ENCODE assay signal across 10 cellular contexts in the genomic region with DNA sequence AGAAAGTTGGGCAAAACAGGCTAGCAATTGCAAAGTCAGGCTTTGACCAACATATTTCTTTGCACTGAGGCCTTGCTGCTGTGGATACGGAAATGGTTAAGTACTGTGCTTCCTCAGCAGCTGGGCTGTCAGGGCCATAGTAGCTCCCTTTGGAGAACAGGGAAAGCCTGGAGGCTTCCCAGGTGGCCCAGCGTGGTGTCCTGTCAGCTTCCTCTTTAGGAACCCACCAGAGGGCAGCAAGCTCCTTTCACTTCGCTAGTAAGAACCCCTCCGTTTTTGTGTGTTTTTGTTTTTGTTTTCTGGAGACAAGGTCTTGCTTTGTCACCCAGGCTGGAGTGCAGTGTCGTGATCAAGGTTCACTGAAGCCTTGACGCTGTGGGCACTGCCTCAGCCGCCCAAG. TPM values are rescaled to one million over a fixed set of nuclear protein-coding genes. Genes with fewer than 3 reads are reported as not detected.
DNase-seq lines count a peak whose midpoint lies in the region; ATAC-seq and TF ChIP-seq lines count a peak whose summit lies in the region.
"Had no signal": no experiment of that assay in that cellular context is flagged by ENCODE, and none has a peak within 500 bp of the region (broad histone marks: within the 10 kb centered on the region; RNA-seq: fewer than 3 reads in every experiment).

No MANE protein-coding gene starts in this region.

- H3K4me3 ChIP-seq in CD8-positive, alpha-beta memory T cell (ENCODE audit: low read length): no peak overlapping the region
- H3K4me3 ChIP-seq in lower lobe of right lung: no peak overlapping the region

- H3K27ac Mint-ChIP-seq in CD8-positive, alpha-beta memory T cell: peak overlapping the region in 7 of 8 donors; percentile 91 to 99 (median 95)
- H3K27ac Mint-ChIP-seq in activated CD8-positive, alpha-beta T cell treated with anti-CD3 and anti-CD28 coated beads, Interleukin-2, amount 10 ng/mL, durations not matched to agents 7 days and 5 days: peak overlapping the region; percentile 89
- H3K27ac Mint-ChIP-seq in activated CD4-positive, alpha-beta memory T cell treated with anti-CD3 and anti-CD28 coated beads, Interleukin-2, amount 10 ng/mL, durations not matched to agents 7 days and 5 days: no peak overlapping the region

- intact Hi-C loops in lower lobe of right lung (cut with DNase I): no loop called here

- DNase-seq in CD8-positive, alpha-beta memory T cell: no peak
- peak; percentile 25 for DNase-seq in HT-29 (ENCODE audit: low spot score)
- no peak for DNase-seq in activated CD8-positive, alpha-beta T cell treated with anti-CD3 and anti-CD28 coated beads, Interleukin-2, amount 10 ng/mL, durations not matched to agents 7 days and 5 days
- DNase-seq in lower lobe of right lung: no peak
- no peak for DNase-seq in stimulated activated CD8-positive, alpha-beta memory T cell treated with anti-CD3 and anti-CD28 coated beads, Interleukin-4, amount 100 ng/mL, for 48 hours
- DNase-seq in stimulated activated CD4-positive, alpha-beta T cell treated with anti-CD3 and anti-CD28 coated beads, Interleukin-4, amount 100 ng/mL, for 24 hours: no peak
- DNase-seq in stimulated activated naive CD4-positive, alpha-beta T cell treated with Interleukin-2 at 50 U/mL for 16 hours (lab: John Stamatoyannopoulos, UW): no peak
- DNase-seq in activated CD4-positive, alpha-beta memory T cell treated with anti-CD3 and anti-CD28 coated beads, Interleukin-2, amount 10 ng/mL, durations not matched to agents 7 days and 5 days: no peak
- DNase-seq: NCI-H1105; stimulated activated CD4-positive, alpha-beta T cell treated with anti-CD3 and anti-CD28 coated beads, Interleukin-15, amount 100 ng/mL, for 24 hours had no signal

- no peaks in the 10 kb centered on the region for H3K27me3 Mint-ChIP-seq in CD8-positive, alpha-beta memory T cell
- H3K27me3 Mint-ChIP-seq in activated CD8-positive, alpha-beta T cell treated with anti-CD3 and anti-CD28 coated beads, Interleukin-2, amount 10 ng/mL, durations not matched to agents 7 days and 5 days (ENCODE audit: low read depth): no peaks in the 10 kb centered on the region
- H3K27me3 Mint-ChIP-seq in activated CD4-positive, alpha-beta memory T cell treated with anti-CD3 and anti-CD28 coated beads, Interleukin-2, amount 10 ng/mL, durations not matched to agents 7 days and 5 days: no peaks in the 10 kb centered on the region

- peak; percentile 10 for TF ChIP-seq CTCF in lower lobe of right lung (IDR thresholded peaks at IDR 0.05)

- no peaks in the 10 kb centered on the region for H3K27me3 ChIP-seq in CD8-positive, alpha-beta memory T cell (ENCODE audit: insufficient read depth, low read length, poor library complexity, severe bottlenecking)
- H3K27me3 ChIP-seq in lower lobe of right lung (ENCODE audit: low read depth): no peaks in the 10 kb centered on the region

- H3K27ac ChIP-seq in CD8-positive, alpha-beta memory T cell (ENCODE audit: low read depth, low read length): no peak overlapping the region
- no peak overlapping the region for H3K27ac ChIP-seq in lower lobe of right lung

- H3K36me3 Mint-ChIP-seq in CD8-positive, alpha-beta memory T cell: peaks cover 0 to 38% (median 7%) of the 10 kb centered on the region in 3 donors
- peaks cover 32% of the 10 kb centered on the region for H3K36me3 Mint-ChIP-seq in activated CD8-positive, alpha-beta T cell treated with anti-CD3 and anti-CD28 coated beads, Interleukin-2, amount 10 ng/mL, durations not matched to agents 7 days and 5 days (ENCODE audit: low read depth)
- H3K36me3 Mint-ChIP-seq in activated CD4-positive, alpha-beta memory T cell treated with anti-CD3 and anti-CD28 coated beads, Interleukin-2, amount 10 ng/mL, durations not matched to agents 7 days and 5 days (ENCODE audit: low read depth): peaks cover 33% of the 10 kb centered on the region

- CTCF ChIA-PET in CD8-positive, alpha-beta memory T cell (lab: Charles Lee): interaction anchor here (1.3 to 3.2 kb wide), 2 partner anchors 9 to 104 kb away, joined by 3 to 16 read pairs; no protein-coding TSS in a partner anchor
- CTCF ChIA-PET in activated CD8-positive, alpha-beta T cell treated with anti-CD3 and anti-CD28 coated beads, Interleukin-2, amount 10 ng/mL, durations not matched to agents 7 days and 5 days (lab: Charles Lee): interaction anchor here (0.6 to 2.9 kb wide), 9 partner anchors 9 to 274 kb away, joined by 3 to 8 read pairs (median 3); no protein-coding TSS in a partner anchor
- CTCF ChIA-PET in activated CD4-positive, alpha-beta memory T cell treated with anti-CD3 and anti-CD28 coated beads, Interleukin-2, amount 10 ng/mL, durations not matched to agents 7 days and 5 days (lab: Charles Lee): interaction anchor here (1.0 to 2.8 kb wide), 2 partner anchors 10 to 164 kb away, joined by 3 to 15 read pairs; no protein-coding TSS in a partner anchor

- peaks cover 9% of the 10 kb centered on the region for H3K4me1 ChIP-seq in CD8-positive, alpha-beta memory T cell (ENCODE audit: insufficient read depth, low read length)
- peaks cover 5% of the 10 kb centered on the region for H3K4me1 ChIP-seq in lower lobe of right lung

- H3K9me3 ChIP-seq in CD8-positive, alpha-beta memory T cell (ENCODE audit: low read length): no peaks in the 10 kb centered on the region
- no peaks in the 10 kb centered on the region for H3K9me3 ChIP-seq in lower lobe of right lung

- no peaks in the 10 kb centered on the region for H3K9me3 Mint-ChIP-seq in CD8-positive, alpha-beta memory T cell
- no peaks in the 10 kb centered on the region for H3K9me3 Mint-ChIP-seq in activated CD8-positive, alpha-beta T cell treated with anti-CD3 and anti-CD28 coated beads, Interleukin-2, amount 10 ng/mL, durations not matched to agents 7 days and 5 days (ENCODE audit: insufficient read depth)
- H3K9me3 Mint-ChIP-seq in activated CD4-positive, alpha-beta memory T cell treated with anti-CD3 and anti-CD28 coated beads, Interleukin-2, amount 10 ng/mL, durations not matched to agents 7 days and 5 days: no peaks in the 10 kb centered on the region

- no peaks in the 10 kb centered on the region for H3K36me3 ChIP-seq in CD8-positive, alpha-beta memory T cell (ENCODE audit: insufficient read depth, low read length)
- peaks cover 62% of the 10 kb centered on the region for H3K36me3 ChIP-seq in lower lobe of right lung

- POLR2A ChIA-PET in CD8-positive, alpha-beta memory T cell (lab: Charles Lee): no interaction called here
- POLR2A ChIA-PET in activated CD8-positive, alpha-beta T cell treated with anti-CD3 and anti-CD28 coated beads, Interleukin-2, amount 10 ng/mL, durations not matched to agents 7 days and 5 days (lab: Charles Lee): no interaction called here
- POLR2A ChIA-PET in activated CD4-positive, alpha-beta memory T cell treated with anti-CD3 and anti-CD28 coated beads, Interleukin-2, amount 10 ng/mL, durations not matched to agents 7 days and 5 days (lab: Charles Lee): no interaction called here

- peak overlapping the region in 1 of 7 donors; percentile 48 for H3K4me3 Mint-ChIP-seq in CD8-positive, alpha-beta memory T cell
- no peak overlapping the region for H3K4me3 Mint-ChIP-seq in activated CD8-positive, alpha-beta T cell treated with anti-CD3 and anti-CD28 coated beads, Interleukin-2, amount 10 ng/mL, durations not matched to agents 7 days and 5 days
- H3K4me3 Mint-ChIP-seq in activated CD4-positive, alpha-beta memory T cell treated with anti-CD3 and anti-CD28 coated beads, Interleukin-2, amount 10 ng/mL, durations not matched to agents 7 days and 5 days: no peak overlapping the region

- peaks cover 7 to 19% (median 16%) of the 10 kb centered on the region in 3 donors for H3K4me1 Mint-ChIP-seq in CD8-positive, alpha-beta memory T cell
- peaks cover 26% of the 10 kb centered on the region for H3K4me1 Mint-ChIP-seq in activated CD8-positive, alpha-beta T cell treated with anti-CD3 and anti-CD28 coated beads, Interleukin-2, amount 10 ng/mL, durations not matched to agents 7 days and 5 days (ENCODE audit: low read depth)
- peaks cover 20% of the 10 kb centered on the region for H3K4me1 Mint-ChIP-seq in activated CD4-positive, alpha-beta memory T cell treated with anti-CD3 and anti-CD28 coated beads, Interleukin-2, amount 10 ng/mL, durations not matched to agents 7 days and 5 days

- ATAC-seq in activated CD8-positive, alpha-beta T cell treated with anti-CD3 and anti-CD28 coated beads, Interleukin-2, amount 10 ng/mL, durations not matched to agents 7 days and 5 days: no peak
- no peak for ATAC-seq in lower lobe of right lung

RNA-seq across cellular contexts. Expression of gene CFAP251, which starts 1.7 kb away (rescaled TPM):
- under 1 TPM; 0.31 to 0.72 TPM for total RNA-seq in CD8-positive, alpha-beta memory T cell
- polyA plus RNA-seq in CD8-positive, alpha-beta memory T cell: not detected
- total RNA-seq in HT-29 (2014; rRNA removed; shearing (Covaris generic)): 0.92 and 1.2 TPM in 2 replicates
- under 1 TPM; 0.70 to 0.82 TPM for total RNA-seq in activated CD8-positive, alpha-beta T cell treated with anti-CD3 and anti-CD28 coated beads, Interleukin-2, amount 10 ng/mL, durations not matched to agents 7 days and 5 days
- 8.2 TPM for total RNA-seq in lower lobe of right lung
- 1 to 10 TPM; 1.9 to 2.2 TPM for total RNA-seq in activated CD4-positive, alpha-beta memory T cell treated with anti-CD3 and anti-CD28 coated beads, Interleukin-2, amount 10 ng/mL, durations not matched to agents 7 days and 5 days

RNA-seq across cellular contexts. Expression of gene PSMD9, which starts 28.1 kb away (rescaled TPM):
- 10 to 100 TPM; 83.7 to 89.9 TPM for total RNA-seq in CD8-positive, alpha-beta memory T cell
- polyA plus RNA-seq in CD8-positive, alpha-beta memory T cell: 99.3 TPM
- 116 and 129 TPM in 2 replicates for total RNA-seq in HT-29 (2014; rRNA removed; shearing (Covaris generic))
- 10 to 100 TPM; 62.3 to 70.6 TPM for total RNA-seq in activated CD8-positive, alpha-beta T cell treated with anti-CD3 and anti-CD28 coated beads, Interleukin-2, amount 10 ng/mL, durations not matched to agents 7 days and 5 days
- 36.6 TPM for total RNA-seq in lower lobe of right lung
- total RNA-seq in activated CD4-positive, alpha-beta memory T cell treated with anti-CD3 and anti-CD28 coated beads, Interleukin-2, amount 10 ng/mL, durations not matched to agents 7 days and 5 days: 10 to 100 TPM; 56.3 to 59.7 TPM

RNA-seq across cellular contexts. Expression of gene HPD, which starts 58.1 kb away (rescaled TPM):
- total RNA-seq in CD8-positive, alpha-beta memory T cell: not detected
- not detected for polyA plus RNA-seq in CD8-positive, alpha-beta memory T cell
- not detected in 2 replicates for total RNA-seq in HT-29 (2014; rRNA removed; shearing (Covaris generic))
- total RNA-seq in activated CD8-positive, alpha-beta T cell treated with anti-CD3 and anti-CD28 coated beads, Interleukin-2, amount 10 ng/mL, durations not matched to agents 7 days and 5 days: not detected
- 2.5 TPM for total RNA-seq in lower lobe of right lung
- total RNA-seq in activated CD4-positive, alpha-beta memory T cell treated with anti-CD3 and anti-CD28 coated beads, Interleukin-2, amount 10 ng/mL, durations not matched to agents 7 days and 5 days: not detected
